In the genomic region with DNA sequence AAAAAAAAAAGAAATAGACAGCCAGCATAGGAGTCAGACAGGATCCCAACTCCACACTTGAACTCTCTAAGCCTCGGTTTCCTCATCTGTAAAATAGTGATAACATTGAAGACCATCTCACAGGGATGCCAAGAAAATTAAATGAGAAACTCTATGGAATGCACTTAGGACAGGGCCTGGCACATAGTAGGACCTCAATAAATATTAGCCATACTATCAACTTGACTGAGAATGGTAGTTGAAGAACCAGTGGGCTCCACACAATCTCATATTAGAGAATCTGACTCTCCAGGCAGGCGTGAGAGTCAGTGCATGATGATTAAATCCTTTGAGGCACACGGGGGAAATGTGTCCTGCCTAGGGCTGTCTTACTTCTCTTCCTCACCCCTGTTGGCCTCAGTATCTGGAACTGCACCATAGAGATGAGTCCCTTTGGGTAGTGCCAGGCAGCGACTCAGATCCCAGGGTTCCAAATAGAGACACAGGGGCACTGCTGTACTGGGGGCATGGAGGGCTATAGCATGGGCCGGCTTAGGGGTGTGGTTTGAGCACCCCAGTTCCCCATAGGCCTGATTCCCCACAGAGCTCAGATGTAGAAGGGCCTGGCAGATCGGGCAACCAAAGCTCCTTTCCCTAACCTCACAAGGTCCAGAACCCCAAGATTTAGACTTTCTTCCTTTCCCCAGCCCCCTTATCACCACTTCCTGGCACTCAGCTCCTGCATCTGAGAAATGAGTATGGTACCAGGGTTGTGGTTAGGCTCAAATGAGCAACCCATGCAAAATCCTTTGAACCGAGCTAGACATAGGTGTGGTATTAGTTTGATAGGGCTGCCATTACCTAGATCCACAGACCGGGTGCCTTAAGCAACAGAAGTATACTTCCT, we compare ENCODE assay signal across 9 cellular contexts. TPM values are rescaled to one million over a fixed set of nuclear protein-coding genes. Genes with fewer than 3 reads are reported as not detected.
DNase-seq lines count a peak whose midpoint lies in the region; ATAC-seq, FAIRE-seq and TF ChIP-seq lines count a peak whose summit lies in the region.
"Had no signal": no experiment of that assay in that cellular context is flagged by ENCODE, and none has a peak within 500 bp of the region (broad histone marks: within the 10 kb centered on the region; RNA-seq: fewer than 3 reads in every experiment).

No MANE protein-coding gene starts in this region.

- CTCF ChIA-PET in K562 (lab: Yijun Ruan, JAX; ENCODE audit: low intra/inter-chr PET ratio): no interaction called here
- CTCF ChIA-PET in PC-9 (lab: Charles Lee): interaction anchor here (0.7 kb wide), 1 partner anchor 18 kb away, joined by 11 read pairs; no protein-coding TSS in a partner anchor

- intact Hi-C loops in K562 (cut with micrococcal nuclease): no loop called here
- intact Hi-C loops in PC-9 (cut with micrococcal nuclease; ENCODE audit: unreplicated experiment): no loop called here
- intact Hi-C loops in heart right ventricle (cut with DNase I): loop anchor here in 1 of 10 donors (5.0 kb wide), 1 partner anchor 354 kb away; no protein-coding TSS in a partner anchor

- H2AFZ ChIP-seq in MM.1S (ENCODE audit: low read length) (peak overlapping the region; percentile 24; the same call in 1 of the 2 replicates), K562 (ENCODE audit: low read depth, low read length) (peak overlapping the region; percentile 77), PC-9 (no peak overlapping the region)

- H3F3A ChIP-seq in MM.1S (ENCODE audit: insufficient read depth, low read length) (peaks cover 11% of the 10 kb centered on the region), PC-9 (ENCODE audit: insufficient read depth, low read depth) (no peaks in the 10 kb centered on the region; the same call in 1 of the 2 replicates)

- H3K27me3 ChIP-seq in BLaER1: no peaks in the 10 kb centered on the region
- H3K27me3 ChIP-seq in MM.1S (replicated peaks; ENCODE audit: insufficient read depth, low read length): no peaks in the 10 kb centered on the region
- no peaks in the 10 kb centered on the region for H3K27me3 ChIP-seq in K562 (ENCODE audit: control insufficient read depth in 2 of 2, insufficient read depth in 2 of 2, low read length in 2 of 2)
- H3K27me3 ChIP-seq in PC-9 (ENCODE audit: insufficient read depth, low read depth): no peaks in the 10 kb centered on the region
- no peaks in the 10 kb centered on the region for H3K27me3 ChIP-seq in heart right ventricle

- H3K36me3 ChIP-seq in BLaER1 (no peaks in the 10 kb centered on the region), MM.1S (replicated peaks; ENCODE audit: insufficient read depth, low read length) (no peaks in the 10 kb centered on the region), K562 (ENCODE audit: control insufficient read depth, insufficient read depth, low read length) (no peaks in the 10 kb centered on the region), PC-9 (ENCODE audit: low read depth) (no peaks in the 10 kb centered on the region), heart right ventricle (no peaks in the 10 kb centered on the region)

- H3K9me3 ChIP-seq in BLaER1: no peaks in the 10 kb centered on the region
- H3K9me3 ChIP-seq in MM.1S (replicated peaks; ENCODE audit: insufficient read depth, low read length): no peaks in the 10 kb centered on the region
- no peaks in the 10 kb centered on the region for H3K9me3 ChIP-seq in K562 (replicated peaks; ENCODE audit: control insufficient read depth, insufficient read depth, low read depth, low read length)
- H3K9me3 ChIP-seq in PC-9 (ENCODE audit: insufficient read depth, low read depth): no peaks in the 10 kb centered on the region
- H3K9me3 ChIP-seq in heart right ventricle: no peaks in the 10 kb centered on the region

- H3K9ac ChIP-seq in BLaER1 (no peak overlapping the region), MM.1S (ENCODE audit: low read length) (no peak overlapping the region), K562 (ENCODE audit: insufficient read depth in 1 of 2, low read depth in 2 of 2, low read length in 2 of 2) (peak overlapping the region in 1 of 2 experiments; percentile 36; a peak in 1 of 4 replicates)

- no peak for FAIRE-seq in K562 (lab: Jason Lieb, UNC)
- FAIRE-seq: keratinocyte had no signal

- no peak for TF ChIP-seq RAD21 in K562 (CRISPR knock-in tag; conservative IDR thresholded peaks at IDR 0.05 in 1 of 2, IDR thresholded peaks at IDR 0.05 in 1 of 2)

- no peaks in the 10 kb centered on the region for H3K9me2 ChIP-seq in MM.1S (replicated peaks; ENCODE audit: insufficient read depth, low read length)
- no peaks in the 10 kb centered on the region for H3K9me2 ChIP-seq in PC-9 (ENCODE audit: insufficient read depth)

- H3K4me1 ChIP-seq in BLaER1: peaks cover 99% of the 10 kb centered on the region
- H3K4me1 ChIP-seq in MM.1S (ENCODE audit: low read length): peaks cover 35% of the 10 kb centered on the region
- H3K4me1 ChIP-seq in K562 (replicated peaks in 1 of 2; ENCODE audit: control insufficient read depth in 2 of 2, insufficient read depth in 2 of 2, low read length in 2 of 2): peaks cover 39 to 57% of the 10 kb centered on the region in 2 experiments
- peaks cover 6% of the 10 kb centered on the region; the same call in 1 of the 2 replicates for H3K4me1 ChIP-seq in PC-9 (replicated peaks; ENCODE audit: insufficient read depth)
- peaks cover 0 to 95% (median 3%) of the 10 kb centered on the region in 9 donors for H3K4me1 ChIP-seq in heart right ventricle

- H3K9me1 ChIP-seq in K562 (ENCODE audit: control insufficient read depth, insufficient read depth, low read length): no peaks in the 10 kb centered on the region

- DNase-seq in MM.1S (peak; percentile 82), K562 (ENCODE audit: extremely low read depth in 1 of 4, low spot score in 3 of 4) (no peak), PC-9 (no peak), heart right ventricle (no peak)

- TF ChIP-seq CTCF in MM.1S (IDR thresholded peaks at IDR 0.05; ENCODE audit: low read length): no peak
- TF ChIP-seq CTCF in K562 (IDR thresholded peaks at IDR 0.05 in 2 of 3, conservative IDR thresholded peaks at IDR 0.05 in 1 of 3; ENCODE audit: insufficient read depth in 2 of 3, low read depth in 1 of 3, low read length in 3 of 3): no peak
- no peak for TF ChIP-seq CTCF in PC-9 (conservative IDR thresholded peaks at IDR 0.05)
- no peak for TF ChIP-seq CTCF in heart right ventricle (IDR thresholded peaks at IDR 0.05)

- TF ChIP-seq EP300 in K562 (IDR thresholded peaks at IDR 0.05; ENCODE audit: low read length): no peak

- WGBS in K562 (ENCODE audit: insufficient coverage, low coverage, missing lambda C conversion rate): 57% methylated on average over 8 of the region's 8 CpGs
- 80 to 88% methylated on average over 8 of the region's 8 CpGs for WGBS in heart right ventricle, 2 donors

- in situ Hi-C loops in K562 (cut with MboI): no loop called here

- no peaks in the 10 kb centered on the region for H3K79me2 ChIP-seq in MM.1S (ENCODE audit: low read length)
- H3K79me2 ChIP-seq in K562 (ENCODE audit: control insufficient read depth, insufficient read depth, low read length): peaks cover 27% of the 10 kb centered on the region
- no peaks in the 10 kb centered on the region for H3K79me2 ChIP-seq in PC-9 (ENCODE audit: low read depth)

- H3K27ac ChIP-seq in BLaER1 (peak overlapping the region; percentile 88), MM.1S (ENCODE audit: low read length) (peak overlapping the region; percentile 56; the same call in 1 of the 2 replicates), K562 (ENCODE audit: extremely low read depth, low read depth, low read length) (peak overlapping the region; percentile 100; the same call in 2 of the 3 replicates), PC-9 (no peak overlapping the region), heart right ventricle (peak overlapping the region in 2 of 10 donors; percentile 35 to 91)

- ATAC-seq in GM19467 (IDR thresholded peaks at IDR 0.05; ENCODE audit: unreplicated experiment) (peak; percentile 44), K562 (no peak), HG02970 (IDR thresholded peaks at IDR 0.05; ENCODE audit: low FRiP score, unreplicated experiment) (no peak), heart right ventricle (no peak), GM21367 (IDR thresholded peaks at IDR 0.05; ENCODE audit: unreplicated experiment) (no peak)

- peak overlapping the region; percentile 90 for H3K4me2 ChIP-seq in BLaER1
- peak overlapping the region; percentile 29 for H3K4me2 ChIP-seq in MM.1S (ENCODE audit: low read depth, low read length)
- H3K4me2 ChIP-seq in K562 (ENCODE audit: insufficient read depth, low read length): no peak overlapping the region; the same call in 1 of the 2 replicates
- H3K4me2 ChIP-seq in PC-9: no peak overlapping the region

- BruUV-seq in K562 (replicated peaks; lab: Mats Ljungman, UMichigan) (no TSS peak), PC-9 (replicated peaks; lab: Mats Ljungman, UMichigan) (no TSS peak)

- POLR2A ChIA-PET in K562 (lab: Yijun Ruan, JAX): interaction anchor here (0.6 to 0.8 kb wide), 4 partner anchors 21 to 49 kb away, joined by 3 to 4 read pairs (median 3); no protein-coding TSS in a partner anchor
- POLR2A ChIA-PET in PC-9 (lab: Charles Lee; ENCODE audit: unreplicated experiment): interaction anchor here (0.7 kb wide), 1 partner anchor 33 kb away, joined by 10 read pairs; no protein-coding TSS in a partner anchor

- H4K20me1 ChIP-seq in BLaER1 (no peaks in the 10 kb centered on the region), MM.1S (ENCODE audit: insufficient read depth, low read length) (no peaks in the 10 kb centered on the region), K562 (replicated peaks; ENCODE audit: control insufficient read depth, insufficient read depth, low read length) (no peaks in the 10 kb centered on the region), PC-9 (ENCODE audit: insufficient read depth) (no peaks in the 10 kb centered on the region)

- no peak overlapping the region for H3K4me3 ChIP-seq in BLaER1
- H3K4me3 ChIP-seq in MM.1S (ENCODE audit: low read length): no peak overlapping the region
- no peak overlapping the region for H3K4me3 ChIP-seq in K562
- H3K4me3 ChIP-seq in PC-9: no peak overlapping the region
- no peak overlapping the region for H3K4me3 ChIP-seq in heart right ventricle

- no peak for TF ChIP-seq POLR2A in K562 (conservative IDR thresholded peaks at IDR 0.05)

RNA-seq across cellular contexts. Expression of a gene that starts 51.3 kb away (rescaled TPM):
- 40.4 and 84.2 TPM in 2 replicates for total RNA-seq in K562 (2011; cell fraction: chromatin; rRNA removed; ENCODE audit: low replicate concordance)
- total RNA-seq in K562 (2011; cell fraction: nucleolus; rRNA removed): 26.8 and 29.9 TPM in 2 replicates
- total RNA-seq in K562 (2011; cell fraction: nucleoplasm; rRNA removed): 50.8 and 86.8 TPM in 2 replicates
- 48.3 and 52.6 TPM in 2 replicates for total RNA-seq in K562 (2014; rRNA removed)
- total RNA-seq in K562 (2014; rRNA removed; fragmentation: Illumina TruSeq; extraction: Trizol): 70.6 and 78.4 TPM in 2 replicates
- total RNA-seq in K562 (2015; rRNA removed; fragmentation: Illumina TruSeq; extraction: Trizol): 91.8 and 94.4 TPM in 2 replicates
- total RNA-seq in K562 (2021): 70.4 and 74.7 TPM in 2 replicates
- 62.8 and 85.9 TPM in 2 replicates for polyA plus RNA-seq in K562 (2011; rRNA removed)
- polyA plus RNA-seq in K562 (2011; cell fraction: cytosol; rRNA removed): 21.4 and 31.9 TPM in 2 replicates
- 30.5 and 39.5 TPM in 2 replicates for polyA plus RNA-seq in K562 (2011; cell fraction: nucleus; rRNA removed)
- polyA plus RNA-seq in K562 (2012): 51.1 and 51.6 TPM in 2 replicates
- 66.0 and 70.1 TPM in 2 replicates for polyA plus RNA-seq in K562 (2014; fragmentation: Illumina TruSeq; extraction: Trizol)
- polyA plus RNA-seq in K562 (2014; fragmentation: Nextera tagmentation; extraction: Ambion mirVana): 10 to 100 TPM; 27.2 to 37.4 TPM
- 51.8 and 52.8 TPM in 2 replicates for polyA plus RNA-seq in K562 (2014; rRNA removed)
- polyA minus RNA-seq in K562 (2011; rRNA and poly(A)+ RNA removed): 113 and 122 TPM in 2 replicates
- polyA minus RNA-seq in K562 (2011; cell fraction: cytosol; rRNA and poly(A)+ RNA removed): 46.9 and 70.5 TPM in 2 replicates
- polyA minus RNA-seq in K562 (2011; cell fraction: nucleus; rRNA and poly(A)+ RNA removed): 28.0 and 46.1 TPM in 2 replicates
- total RNA-seq in PC-9 (2021): 70.9 and 86.1 TPM in 2 replicates
- 10 to 100 TPM; 72.6 to 99.7 (median 91.1) TPM for total RNA-seq in heart right ventricle
- 10 to 100 TPM; 17.3 to 26.2 TPM for polyA plus RNA-seq in heart right ventricle

Comparison
In these comparisons a context has a peak if more than half of its experiments do, and no peak if none do; other contexts are left out.
1. H3K4me2 ChIP-seq: peak in BLaER1 (single experiment) and MM.1S (single experiment); none in K562 (single experiment) and PC-9 (single experiment).